ENCODE assay signal across 23 cellular contexts in the genomic region with DNA sequence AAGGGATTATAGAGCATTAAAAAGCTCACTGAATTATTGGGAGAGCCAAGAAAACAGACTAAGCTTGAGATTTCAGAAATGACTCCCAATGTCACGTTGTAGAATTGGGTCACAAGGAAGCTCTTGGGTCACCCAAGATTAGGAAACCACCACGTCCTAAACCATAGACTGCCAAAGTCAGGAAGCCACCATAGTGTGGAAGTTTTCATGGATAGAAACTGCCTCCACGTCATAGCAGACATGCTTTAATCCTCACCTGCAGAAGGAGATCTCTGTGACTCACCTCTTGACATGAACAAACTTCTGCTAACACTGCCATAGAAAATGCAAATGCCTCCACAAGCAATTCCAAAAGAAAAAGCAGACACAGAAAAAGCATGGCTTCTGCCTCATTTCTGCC.
"Had no signal": no experiment of that assay in that cellular context is flagged by ENCODE, and none has a peak within 500 bp of the region (broad histone marks: within the 10 kb centered on the region; RNA-seq: fewer than 3 reads in every experiment).

No MANE protein-coding gene starts in this region.

- H3K9ac ChIP-seq: neural progenitor cell had no signal

- H3K9me3 ChIP-seq: pancreas, thyroid gland, upper lobe of left lung, vagina had no signal

- DNase-seq: cortex of kidney; dorsolateral prefrontal cortex; effector CD8-positive, alpha-beta T cell; foreskin melanocyte; heart left ventricle; islet precursor cell; left ventricle myocardium inferior; mesenchymal stem cell; midbrain; occipital lobe; pancreas; right cardiac atrium; small intestine; stimulated activated CD4-positive, alpha-beta T cell treated with anti-CD3 and anti-CD28 coated beads, Interleukin-12 subunit alpha, Interleukin-12 subunit beta, amount 100 ng/mL, for 4 hours; stimulated activated naive CD4-positive, alpha-beta T cell; stomach; substantia nigra; thyroid gland; upper lobe of left lung had no signal

- H3K27ac ChIP-seq: dorsolateral prefrontal cortex, heart left ventricle, left ventricle myocardium inferior, neural progenitor cell, pancreas, stomach, thyroid gland, vagina had no signal

- H3K27me3 ChIP-seq: dorsolateral prefrontal cortex, heart left ventricle, neural progenitor cell, pancreas, stomach, thyroid gland, upper lobe of left lung, vagina had no signal

- H3K4me3 ChIP-seq: dorsolateral prefrontal cortex, heart left ventricle, left ventricle myocardium inferior, lung, neural progenitor cell, pancreas, stomach, thyroid gland, upper lobe of left lung, vagina had no signal

- H3K36me3 ChIP-seq: heart left ventricle, left ventricle myocardium inferior, neural progenitor cell, pancreas, stomach, thyroid gland, upper lobe of left lung, vagina had no signal

- H3K4me1 ChIP-seq: left ventricle myocardium inferior, pancreas, stomach, thyroid gland, vagina had no signal

- H3K4me2 ChIP-seq: neural progenitor cell had no signal

- FAIRE-seq: pancreas, small intestine had no signal

- ATAC-seq: heart left ventricle; natural killer cell treated with Interleukin-12 subunit alpha and Interleukin-12 subunit beta and Interleukin-15 and Interleukin-18, amount 100 ng/mL, for 72 hours; pancreas; right cardiac atrium had no signal

- H2AFZ ChIP-seq: neural progenitor cell had no signal
